In the genomic region with DNA sequence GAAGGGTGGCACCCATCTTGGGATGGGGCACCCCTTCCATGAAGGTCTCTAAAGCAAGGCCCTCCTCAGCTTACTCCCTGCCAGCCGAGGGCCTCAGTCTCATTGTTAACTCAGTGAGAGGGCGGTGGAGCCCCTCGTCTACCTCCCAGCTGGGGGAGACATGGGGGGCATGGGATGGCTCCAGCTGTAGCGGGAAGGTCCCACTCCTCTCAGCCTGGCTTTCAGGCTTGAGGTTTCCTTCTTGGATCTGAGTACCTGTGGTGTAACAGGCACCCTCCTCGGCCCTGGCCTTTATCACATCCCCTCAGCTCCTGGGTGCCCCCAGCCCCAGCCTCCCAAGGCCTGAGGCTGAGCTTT, we compare ENCODE assay signal across 10 cellular contexts. TPM values are rescaled to one million over a fixed set of nuclear protein-coding genes. Genes with fewer than 3 reads are reported as not detected.
A peak's percentile ranks its signal among the peaks of the same experiment; 100 is the strongest.
DNase-seq lines count a peak whose midpoint lies in the region; ATAC-seq, FAIRE-seq and TF ChIP-seq lines count a peak whose summit lies in the region.
"Had no signal": no experiment of that assay in that cellular context is flagged by ENCODE, and none has a peak within 500 bp of the region (broad histone marks: within the 10 kb centered on the region; RNA-seq: fewer than 3 reads in every experiment).

No MANE protein-coding gene starts in this region.

- H3K36me3 ChIP-seq in KOPT-K1 (ENCODE audit: insufficient read depth, low read length) (peaks cover 36% of the 10 kb centered on the region), K562 (ENCODE audit: control insufficient read depth, insufficient read depth, low read length) (peaks cover 31% of the 10 kb centered on the region)

- peaks cover 18 to 34% of the 10 kb centered on the region in 2 experiments for H3K4me1 ChIP-seq in K562 (replicated peaks in 1 of 2; ENCODE audit: control insufficient read depth in 2 of 2, insufficient read depth in 2 of 2, low read length in 2 of 2)

- peak overlapping the region; percentile 79 to 91 for H3K9ac ChIP-seq in K562 (ENCODE audit: insufficient read depth in 1 of 2, low read depth in 2 of 2, low read length in 2 of 2)

- peak overlapping the region; percentile 95 for H3K4me3 Mint-ChIP-seq in CD4-positive, alpha-beta T cell
- H3K4me3 Mint-ChIP-seq in nephron: peak overlapping the region; percentile 95 to 98 (median 96)

- H3K79me2 ChIP-seq in K562 (ENCODE audit: control insufficient read depth, insufficient read depth, low read length): peaks cover 42% of the 10 kb centered on the region

- no peak overlapping the region for H3K27ac ChIP-seq in CD4-positive, alpha-beta T cell (ENCODE audit: low read depth, low read length)
- H3K27ac ChIP-seq in KOPT-K1 (ENCODE audit: low read depth, low read length, poor library complexity, severe bottlenecking) (peak overlapping the region; percentile 81), K562 (ENCODE audit: extremely low read depth, low read depth, low read length) (peak overlapping the region; percentile 96; the same call in 2 of the 3 replicates)

- no peaks in the 10 kb centered on the region for H3K27me3 Mint-ChIP-seq in CD4-positive, alpha-beta T cell
- H3K27me3 Mint-ChIP-seq in nephron (ENCODE audit: low read depth): no peaks in the 10 kb centered on the region

- CTCF ChIA-PET in CD4-positive, alpha-beta T cell (lab: Charles Lee): no interaction called here
- CTCF ChIA-PET in K562 (lab: Yijun Ruan, JAX; ENCODE audit: low intra/inter-chr PET ratio): no interaction called here

- POLR2A ChIA-PET in CD4-positive, alpha-beta T cell (lab: Charles Lee): interaction anchor here (3.2 kb wide), 1 partner anchor 17 kb away, joined by 11 read pairs; no protein-coding TSS in a partner anchor
- POLR2A ChIA-PET in K562 (lab: Yijun Ruan, JAX): interaction anchor here (0.8 kb wide), 1 partner anchor 13 kb away, joined by 3 read pairs; no protein-coding TSS in a partner anchor

- BruUV-seq in K562 (replicated peaks; lab: Mats Ljungman, UMichigan): no TSS peak

- in situ Hi-C loops in K562 (cut with MboI): no loop called here

- H3K9me3 Mint-ChIP-seq in CD4-positive, alpha-beta T cell: no peaks in the 10 kb centered on the region
- no peaks in the 10 kb centered on the region for H3K9me3 Mint-ChIP-seq in nephron

- no peak for TF ChIP-seq EP300 in K562 (IDR thresholded peaks at IDR 0.05; ENCODE audit: low read length)

- H3K36me3 Mint-ChIP-seq in CD4-positive, alpha-beta T cell (ENCODE audit: low read depth): peaks cover 42% of the 10 kb centered on the region
- H3K36me3 Mint-ChIP-seq in nephron (ENCODE audit: low read depth): peaks cover 36% of the 10 kb centered on the region

- H2AFZ ChIP-seq in K562 (ENCODE audit: low read depth, low read length): no peak overlapping the region

- ATAC-seq in CD4-positive, alpha-beta T cell (ENCODE audit: poor library complexity): no peak
- no peak for ATAC-seq in K562

- H3K9me1 ChIP-seq in K562 (ENCODE audit: control insufficient read depth, insufficient read depth, low read length): peaks cover 3% of the 10 kb centered on the region

- intact Hi-C loops in CD4-positive, alpha-beta T cell (cut with DNase I, micrococcal nuclease): loop anchor here in 1 of 2 experiments (5.0 kb wide), 1 partner anchor 116 kb away; a partner anchor contains a TSS
- intact Hi-C loops in K562 (cut with micrococcal nuclease): no loop called here

- H3K4me2 ChIP-seq in K562 (ENCODE audit: insufficient read depth, low read length): peak overlapping the region; percentile 95

- no peak for TF ChIP-seq CTCF in CD4-positive, alpha-beta T cell (IDR thresholded peaks at IDR 0.05)
- TF ChIP-seq CTCF in K562 (IDR thresholded peaks at IDR 0.05 in 2 of 3, conservative IDR thresholded peaks at IDR 0.05 in 1 of 3; ENCODE audit: insufficient read depth in 2 of 3, low read depth in 1 of 3, low read length in 3 of 3) (no peak), nephron (IDR thresholded peaks at IDR 0.05; ENCODE audit: unreplicated experiment in 3 of 3) (no peak)

- peaks cover 10% of the 10 kb centered on the region; the same call in 1 of the 2 replicates for H4K20me1 ChIP-seq in K562 (replicated peaks; ENCODE audit: control insufficient read depth, insufficient read depth, low read length)

- DNase-seq in CD4-positive, alpha-beta T cell: no peak
- DNase-seq in K562 (ENCODE audit: extremely low read depth in 1 of 4, low spot score in 3 of 4) (no peak), SIG-M5 treated with dmso at 0.1 percent for 504 hours (lab: John Stamatoyannopoulos, UW; ENCODE audit: unreplicated experiment) (no peak), A172 (ENCODE audit: low spot score) (no peak), MV-4-11 (lab: John Stamatoyannopoulos, UW) (no peak), NCI-H526 (lab: John Stamatoyannopoulos, UW) (no peak)

- H3K27me3 ChIP-seq in CD4-positive, alpha-beta T cell (ENCODE audit: control insufficient read depth, insufficient read depth, low read length): no peaks in the 10 kb centered on the region
- H3K27me3 ChIP-seq in K562 (ENCODE audit: control insufficient read depth in 2 of 2, insufficient read depth in 2 of 2, low read length in 2 of 2): no peaks in the 10 kb centered on the region

- TF ChIP-seq RAD21 in K562 (CRISPR knock-in tag; conservative IDR thresholded peaks at IDR 0.05 in 1 of 2, IDR thresholded peaks at IDR 0.05 in 1 of 2): no peak

- H3K27ac Mint-ChIP-seq in CD4-positive, alpha-beta T cell: peak overlapping the region; percentile 97
- H3K27ac Mint-ChIP-seq in nephron: peak overlapping the region in 2 of 3 experiments; percentile 37 to 98

- peaks cover 29% of the 10 kb centered on the region for H3K4me1 Mint-ChIP-seq in CD4-positive, alpha-beta T cell (ENCODE audit: low read depth)
- H3K4me1 Mint-ChIP-seq in nephron: peaks cover 38% of the 10 kb centered on the region

- H3K9me3 ChIP-seq in CD4-positive, alpha-beta T cell (ENCODE audit: control insufficient read depth, low read length): no peaks in the 10 kb centered on the region
- no peaks in the 10 kb centered on the region for H3K9me3 ChIP-seq in KOPT-K1 (ENCODE audit: insufficient read depth, low read length, poor library complexity, severe bottlenecking)
- peaks cover 4% of the 10 kb centered on the region; the same call in 1 of the 2 replicates for H3K9me3 ChIP-seq in K562 (replicated peaks; ENCODE audit: control insufficient read depth, insufficient read depth, low read depth, low read length)
- H3K9me3 ChIP-seq: thoracic aorta had no signal

- no peak for TF ChIP-seq POLR2A in K562 (conservative IDR thresholded peaks at IDR 0.05)

- WGBS in K562 (ENCODE audit: insufficient coverage, low coverage, missing lambda C conversion rate): 79% methylated on average over 3 of the region's 5 CpGs

- no peak for FAIRE-seq in K562 (lab: Jason Lieb, UNC)
- FAIRE-seq: endometrium had no signal

- peak overlapping the region; percentile 77 for H3K4me3 ChIP-seq in K562

RNA-seq across cellular contexts. Expression of a gene that starts 2.0 kb away (rescaled TPM):
- 100 to 1,000 TPM; 213 to 226 TPM for total RNA-seq in CD4-positive, alpha-beta T cell
- 4.1 and 17.1 TPM in 2 replicates for total RNA-seq in K562 (2011; cell fraction: chromatin; rRNA removed; ENCODE audit: low replicate concordance)
- total RNA-seq in K562 (2011; cell fraction: nucleolus; rRNA removed): 95.8 and 97.4 TPM in 2 replicates
- total RNA-seq in K562 (2011; cell fraction: nucleoplasm; rRNA removed): 23.6 and 36.7 TPM in 2 replicates
- 440 and 672 TPM in 2 replicates for total RNA-seq in K562 (2014; rRNA removed)
- total RNA-seq in K562 (2014; rRNA removed; fragmentation: Illumina TruSeq; extraction: Trizol): 5.4 and 7.4 TPM in 2 replicates
- total RNA-seq in K562 (2015; rRNA removed; fragmentation: Illumina TruSeq; extraction: Trizol): 253 and 254 TPM in 2 replicates
- total RNA-seq in K562 (2021): 666 and 724 TPM in 2 replicates
- 193 and 230 TPM in 2 replicates for polyA plus RNA-seq in K562 (2011; rRNA removed)
- 337 and 1,426 TPM in 2 replicates for polyA plus RNA-seq in K562 (2011; cell fraction: cytosol; rRNA removed)
- polyA plus RNA-seq in K562 (2011; cell fraction: nucleus; rRNA removed): 207 and 222 TPM in 2 replicates
- polyA plus RNA-seq in K562 (2012): 377 and 537 TPM in 2 replicates
- 31.1 and 74.5 TPM in 2 replicates for polyA plus RNA-seq in K562 (2014; fragmentation: Illumina TruSeq; extraction: Trizol)
- polyA plus RNA-seq in K562 (2014; fragmentation: Nextera tagmentation; extraction: Ambion mirVana): 10 to 100 TPM; 23.0 to 67.2 TPM
- polyA plus RNA-seq in K562 (2014; rRNA removed): 537 and 538 TPM in 2 replicates
- polyA minus RNA-seq in K562 (2011; rRNA and poly(A)+ RNA removed): 8.4 and 13.6 TPM in 2 replicates
- polyA minus RNA-seq in K562 (2011; cell fraction: cytosol; rRNA and poly(A)+ RNA removed): 207 and 412 TPM in 2 replicates
- 52.9 and 75.3 TPM in 2 replicates for polyA minus RNA-seq in K562 (2011; cell fraction: nucleus; rRNA and poly(A)+ RNA removed)
- total RNA-seq in A172 (2014; rRNA removed; shearing (Covaris generic)): 136 and 143 TPM in 2 replicates

RNA-seq across cellular contexts. Expression of a gene that starts 38.5 kb away (rescaled TPM):
- total RNA-seq in CD4-positive, alpha-beta T cell: 10 to 100 TPM in 1 of 2 experiments, 1 to 10 TPM in 1; 9.9 to 11.5 TPM
- 10.0 and 13.3 TPM in 2 replicates for total RNA-seq in K562 (2011; cell fraction: chromatin; rRNA removed; ENCODE audit: low replicate concordance)
- 7.1 and 10.0 TPM in 2 replicates for total RNA-seq in K562 (2011; cell fraction: nucleolus; rRNA removed)
- 8.9 and 11.7 TPM in 2 replicates for total RNA-seq in K562 (2011; cell fraction: nucleoplasm; rRNA removed)
- total RNA-seq in K562 (2014; rRNA removed) (2.0 and 3.1 TPM in 2 replicates), K562 (2014; rRNA removed; fragmentation: Illumina TruSeq; extraction: Trizol) (1.5 and 1.9 TPM in 2 replicates), K562 (2015; rRNA removed; fragmentation: Illumina TruSeq; extraction: Trizol) (2.1 and 2.5 TPM in 2 replicates), K562 (2021) (1.6 and 2.1 TPM in 2 replicates)
- polyA plus RNA-seq in K562 (2011; rRNA removed) (2.5 and 4.4 TPM in 2 replicates), K562 (2014; fragmentation: Illumina TruSeq; extraction: Trizol) (2.5 and 2.8 TPM in 2 replicates), K562 (2014; fragmentation: Nextera tagmentation; extraction: Ambion mirVana) (under 1 TPM; 0.44 to 0.73 TPM), K562 (2014; rRNA removed) (2.7 and 3.4 TPM in 2 replicates)
- 2.6 and 3.6 TPM in 2 replicates for polyA plus RNA-seq in K562 (2011; cell fraction: cytosol; rRNA removed)
- 8.2 and 8.4 TPM in 2 replicates for polyA plus RNA-seq in K562 (2011; cell fraction: nucleus; rRNA removed)
- 2.7 and 7.0 TPM in 2 replicates for polyA plus RNA-seq in K562 (2012)
- 2.7 and 4.1 TPM in 2 replicates for polyA minus RNA-seq in K562 (2011; rRNA and poly(A)+ RNA removed)
- 0.91 and 0.95 TPM in 2 replicates for polyA minus RNA-seq in K562 (2011; cell fraction: cytosol; rRNA and poly(A)+ RNA removed)
- polyA minus RNA-seq in K562 (2011; cell fraction: nucleus; rRNA and poly(A)+ RNA removed): 3.4 and 8.4 TPM in 2 replicates
- 6.8 and 8.2 TPM in 2 replicates for total RNA-seq in A172 (2014; rRNA removed; shearing (Covaris generic))

RNA-seq across cellular contexts. Expression of a gene that starts 57.3 kb away (rescaled TPM):
- total RNA-seq in CD4-positive, alpha-beta T cell: under 1 TPM; 0.66 to 0.98 TPM
- total RNA-seq in K562 (2011; cell fraction: chromatin; rRNA removed; ENCODE audit: low replicate concordance): 14.7 and 36.7 TPM in 2 replicates
- total RNA-seq in K562 (2011; cell fraction: nucleolus; rRNA removed): 35.7 and 36.7 TPM in 2 replicates
- 29.2 and 31.5 TPM in 2 replicates for total RNA-seq in K562 (2011; cell fraction: nucleoplasm; rRNA removed)
- 6.2 and 6.9 TPM in 2 replicates for total RNA-seq in K562 (2014; rRNA removed)
- total RNA-seq in K562 (2014; rRNA removed; fragmentation: Illumina TruSeq; extraction: Trizol): 0.77 and 1.7 TPM in 2 replicates
- 1.4 and 2.4 TPM in 2 replicates for total RNA-seq in K562 (2015; rRNA removed; fragmentation: Illumina TruSeq; extraction: Trizol)
- total RNA-seq in K562 (2021): 8.8 and 9.2 TPM in 2 replicates
- polyA plus RNA-seq in K562 (2011; rRNA removed): 8.3 and 19.3 TPM in 2 replicates
- polyA plus RNA-seq in K562 (2011; cell fraction: cytosol; rRNA removed): 23.7 and 24.3 TPM in 2 replicates
- polyA plus RNA-seq in K562 (2011; cell fraction: nucleus; rRNA removed): 69.3 and 80.1 TPM in 2 replicates
- 5.7 and 7.9 TPM in 2 replicates for polyA plus RNA-seq in K562 (2012)
- polyA plus RNA-seq in K562 (2014; fragmentation: Illumina TruSeq; extraction: Trizol): 4.8 and 7.4 TPM in 2 replicates
- polyA plus RNA-seq in K562 (2014; fragmentation: Nextera tagmentation; extraction: Ambion mirVana): 1 to 10 TPM; 1.3 to 2.9 TPM
- 12.1 and 12.4 TPM in 2 replicates for polyA plus RNA-seq in K562 (2014; rRNA removed)
- polyA minus RNA-seq in K562 (2011; rRNA and poly(A)+ RNA removed): 1.5 and 2.2 TPM in 2 replicates
- 2.7 and 3.8 TPM in 2 replicates for polyA minus RNA-seq in K562 (2011; cell fraction: cytosol; rRNA and poly(A)+ RNA removed)
- polyA minus RNA-seq in K562 (2011; cell fraction: nucleus; rRNA and poly(A)+ RNA removed): 5.3 and 10.7 TPM in 2 replicates
- 0.79 and 1.7 TPM in 2 replicates for total RNA-seq in A172 (2014; rRNA removed; shearing (Covaris generic))
